ENCODE assay signal across 29 cellular contexts in genomic region chr2:104090407-104090806, GRCh38.
"Had no signal": no experiment of that assay in that cellular context is flagged by ENCODE, and none has a peak within 500 bp of the region (broad histone marks: within the 10 kb centered on the region; RNA-seq: fewer than 3 reads in every experiment).

No MANE protein-coding gene starts in this region.

- FAIRE-seq: colon, endometrium, endothelial cell of umbilical vein had no signal

- H3K27me3 ChIP-seq: colonic mucosa, dorsolateral prefrontal cortex, esophagus muscularis mucosa, esophagus squamous epithelium, foreskin keratinocyte, gastrocnemius medialis, gastroesophageal sphincter, heart left ventricle, heart right ventricle, hepatocyte had no signal

- H3K27me3 Mint-ChIP-seq: dendritic cell treated with granulocyte-macrophage colony-stimulating factor and Interleukin-4, amounts not matched to agents 40 ng/mL and 50 ng/mL, for 4 days; effector memory CD8-positive, alpha-beta T cell had no signal

- H3K27ac ChIP-seq: colonic mucosa, coronary artery, dorsolateral prefrontal cortex, epithelial cell of prostate, esophagus muscularis mucosa, esophagus squamous epithelium, foreskin keratinocyte, gastrocnemius medialis, gastroesophageal sphincter, heart left ventricle, heart right ventricle, hepatocyte had no signal

- DNase-seq: colonic mucosa; cortex of kidney; dermis blood vessel endothelial cell; dorsolateral prefrontal cortex; effector CD4-positive, alpha-beta T cell; effector CD8-positive, alpha-beta T cell; effector memory CD4-positive, alpha-beta T cell; effector memory CD8-positive, alpha-beta T cell; endodermal cell; erythroblast; esophagus squamous epithelium; foreskin fibroblast; foreskin keratinocyte; foreskin melanocyte; gastrocnemius medialis; glutamatergic neuron; head of caudate nucleus; heart left ventricle; heart right ventricle had no signal

- H3K9me3 ChIP-seq: colonic mucosa, esophagus squamous epithelium, gastrocnemius medialis, gastroesophageal sphincter had no signal

- H3K4me3 ChIP-seq: colonic mucosa, coronary artery, dorsolateral prefrontal cortex, esophagus muscularis mucosa, esophagus squamous epithelium, gastrocnemius medialis, gastroesophageal sphincter, heart left ventricle, heart right ventricle, hepatocyte had no signal

- H3K4me1 Mint-ChIP-seq: endodermal cell had no signal

- H3K27ac Mint-ChIP-seq: dendritic cell treated with granulocyte-macrophage colony-stimulating factor and Interleukin-4, amounts not matched to agents 40 ng/mL and 50 ng/mL, for 4 days; effector memory CD8-positive, alpha-beta T cell; endodermal cell had no signal

- ATAC-seq: effector memory CD8-positive, alpha-beta T cell; esophagus mucosa; foreskin keratinocyte; gastrocnemius medialis; gastroesophageal sphincter; heart left ventricle; heart right ventricle had no signal

- H3K4me3 Mint-ChIP-seq: dendritic cell treated with granulocyte-macrophage colony-stimulating factor and Interleukin-4, amounts not matched to agents 40 ng/mL and 50 ng/mL, for 4 days; effector memory CD8-positive, alpha-beta T cell; endodermal cell had no signal

- H3K36me3 ChIP-seq: colonic mucosa, esophagus muscularis mucosa, esophagus squamous epithelium, gastrocnemius medialis, gastroesophageal sphincter, heart left ventricle, heart right ventricle had no signal

- H2AFZ ChIP-seq: hepatocyte had no signal

- H3K4me2 ChIP-seq: hepatocyte had no signal

- H3K79me2 ChIP-seq: hepatocyte had no signal
